9 cellular contexts compared by ENCODE assay signal in genomic region chr1:206563367-206563953, GRCh38. TPM values are rescaled to one million over a fixed set of nuclear protein-coding genes. Genes with fewer than 3 reads are reported as not detected.
A peak's percentile ranks its signal among the peaks of the same experiment; 100 is the strongest.
DNase-seq lines count a peak whose midpoint lies in the region; ATAC-seq lines count a peak whose summit lies in the region.
"Had no signal": no experiment of that assay in that cellular context is flagged by ENCODE, and none has a peak within 500 bp of the region (broad histone marks: within the 10 kb centered on the region; RNA-seq: fewer than 3 reads in every experiment).

No MANE protein-coding gene starts in this region.

- peaks cover 94 to 95% of the 10 kb centered on the region in 2 donors for H3K4me1 Mint-ChIP-seq in natural killer cell treated with Interleukin-12 subunit alpha and Interleukin-12 subunit beta and Interleukin-15 and Interleukin-18, amount 100 ng/mL, for 72 hours (ENCODE audit: low read depth in 2 of 2)

- no peaks in the 10 kb centered on the region for H3K9me2 ChIP-seq in GM23248 (ENCODE audit: insufficient read depth)

- H3K27ac ChIP-seq in GM23248: no peak overlapping the region

- H2AFZ ChIP-seq in GM23248: no peak overlapping the region

- no peak overlapping the region for H3K4me3 ChIP-seq in GM23248
- H3K4me3 ChIP-seq: lung had no signal

- no peaks in the 10 kb centered on the region for H3K9me3 Mint-ChIP-seq in natural killer cell treated with Interleukin-12 subunit alpha and Interleukin-12 subunit beta and Interleukin-15 and Interleukin-18, amount 100 ng/mL, for 72 hours

- no peaks in the 10 kb centered on the region for H3K79me2 ChIP-seq in GM23248 (ENCODE audit: insufficient read depth)

- DNase-seq in GM23248 (peak; percentile 20), foreskin melanocyte (no peak), NCI-H1105 (lab: John Stamatoyannopoulos, UW) (no peak)
- no peak for DNase-seq in natural killer cell treated with Interleukin-12 subunit alpha and Interleukin-12 subunit beta and Interleukin-15 and Interleukin-18, amount 100 ng/mL, for 72 hours (ENCODE audit: low spot score)
- DNase-seq in NK-92 treated with Interleukin-12 subunit alpha and Interleukin-12 subunit beta, amount 100 ng/mL, for 24 hours (lab: John Stamatoyannopoulos, UW): no peak
- DNase-seq: NCI-H524 treated with DMSO at 0.1 percent for 48 hours had no signal

- H3K36me3 ChIP-seq in GM23248 (ENCODE audit: low read depth): no peaks in the 10 kb centered on the region

- H3F3A ChIP-seq in GM23248 (ENCODE audit: insufficient read depth): no peaks in the 10 kb centered on the region

- in situ Hi-C loops in GM23248 (cut with MboI): no loop called here

- peak overlapping the region; percentile 84 for H3K4me3 Mint-ChIP-seq in natural killer cell treated with Interleukin-12 subunit alpha and Interleukin-12 subunit beta and Interleukin-15 and Interleukin-18, amount 100 ng/mL, for 72 hours

- no peaks in the 10 kb centered on the region for H3K9me3 ChIP-seq in GM23248 (ENCODE audit: low read depth)

- no peaks in the 10 kb centered on the region for H4K20me1 ChIP-seq in GM23248 (ENCODE audit: insufficient read depth)

- H3K4me2 ChIP-seq in GM23248 (ENCODE audit: unreplicated experiment): no peak overlapping the region

- peak; percentile 25 for ATAC-seq in GM18909 (IDR thresholded peaks at IDR 0.05; ENCODE audit: poor library complexity, unreplicated experiment)
- peak; percentile 11 for ATAC-seq in HG03565 (IDR thresholded peaks at IDR 0.05; ENCODE audit: unreplicated experiment)
- ATAC-seq in natural killer cell treated with Interleukin-12 subunit alpha and Interleukin-12 subunit beta and Interleukin-15 and Interleukin-18, amount 100 ng/mL, for 72 hours: no peak

- 55 to 65% methylated on average over 1 of the region's 1 CpG for WGBS in GM23248 (ENCODE audit: low coverage in 1 of 2, low lambda C conversion rate in 2 of 2, missing lambda C conversion rate in 2 of 2), 2 experiments

- H3K36me3 Mint-ChIP-seq in natural killer cell treated with Interleukin-12 subunit alpha and Interleukin-12 subunit beta and Interleukin-15 and Interleukin-18, amount 100 ng/mL, for 72 hours: peaks cover 24% of the 10 kb centered on the region

- peak overlapping the region; percentile 99 to 100 for H3K27ac Mint-ChIP-seq in natural killer cell treated with Interleukin-12 subunit alpha and Interleukin-12 subunit beta and Interleukin-15 and Interleukin-18, amount 100 ng/mL, for 72 hours

- no peaks in the 10 kb centered on the region for H3K27me3 Mint-ChIP-seq in natural killer cell treated with Interleukin-12 subunit alpha and Interleukin-12 subunit beta and Interleukin-15 and Interleukin-18, amount 100 ng/mL, for 72 hours

- H3K4me1 ChIP-seq in GM23248 (ENCODE audit: insufficient read depth): no peaks in the 10 kb centered on the region

- H3K9ac ChIP-seq in GM23248: no peak overlapping the region

- no peaks in the 10 kb centered on the region for H3K27me3 ChIP-seq in GM23248 (replicated peaks; ENCODE audit: insufficient read depth)

RNA-seq across cellular contexts. Expression of gene EIF2D, which starts 48.8 kb away (rescaled TPM):
- 46.7 and 53.4 TPM in 2 replicates for total RNA-seq in GM23248 (2014; rRNA removed; shearing (Covaris generic))
- polyA plus RNA-seq in GM23248 (2016; fragmentation: Nextera tagmentation; extraction: Ambion mirVana): 31.2 and 31.4 TPM in 2 replicates
- 10 to 100 TPM; 49.1 to 91.5 TPM for total RNA-seq in natural killer cell treated with Interleukin-12 subunit alpha and Interleukin-12 subunit beta and Interleukin-15 and Interleukin-18, amount 100 ng/mL, for 72 hours

RNA-seq across cellular contexts. Expression of gene RASSF5, which starts 56.1 kb away (rescaled TPM):
- total RNA-seq in GM23248 (2014; rRNA removed; shearing (Covaris generic)): 0.22 and 0.89 TPM in 2 replicates
- polyA plus RNA-seq in GM23248 (2016; fragmentation: Nextera tagmentation; extraction: Ambion mirVana): 0.28 and 0.48 TPM in 2 replicates
- total RNA-seq in natural killer cell treated with Interleukin-12 subunit alpha and Interleukin-12 subunit beta and Interleukin-15 and Interleukin-18, amount 100 ng/mL, for 72 hours: 100 to 1,000 TPM; 178 to 260 TPM

Comparison
In these comparisons a context has a peak if more than half of its experiments do, and no peak if none do; other contexts are left out.
1. ATAC-seq: peak in GM18909 (single experiment) and HG03565 (single experiment); none in natural killer cell treated with Interleukin-12 subunit alpha and Interleukin-12 subunit beta and Interleukin-15 and Interleukin-18, amount 100 ng/mL, for 72 hours (0 of 2).
2. RNA of gene RASSF5, which starts 56.1 kb away (total RNA-seq): 178 to 260 TPM in natural killer cell treated with Interleukin-12 subunit alpha and Interleukin-12 subunit beta and Interleukin-15 and Interleukin-18, amount 100 ng/mL, for 72 hours; 0.22 to 0.89 TPM in GM23248; every median in the first group is over 10 times any median in the second.